In the genomic region with DNA sequence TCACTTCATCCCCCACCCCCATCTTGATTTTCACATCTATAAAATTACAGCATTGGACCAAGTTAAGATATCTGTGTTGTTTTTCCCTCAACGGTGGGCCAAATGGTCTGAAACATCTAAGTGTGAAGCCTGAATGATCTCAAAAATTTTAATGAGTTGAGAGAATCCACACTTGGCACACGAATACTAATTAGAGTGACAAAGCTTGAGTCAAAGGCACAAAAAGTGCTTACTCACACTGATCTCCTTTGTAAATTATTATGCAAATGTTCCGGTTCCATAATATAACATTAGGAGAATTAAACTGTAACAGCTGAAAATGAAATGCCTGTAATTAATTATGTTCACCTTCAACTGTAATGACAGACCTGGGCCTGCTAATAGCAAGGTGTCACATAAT, we compare ENCODE assay signal across 19 cellular contexts. TPM values are rescaled to one million over a fixed set of nuclear protein-coding genes. Genes with fewer than 3 reads are reported as not detected.
"Had no signal": no experiment of that assay in that cellular context is flagged by ENCODE, and none has a peak within 500 bp of the region (broad histone marks: within the 10 kb centered on the region; RNA-seq: fewer than 3 reads in every experiment).

No MANE protein-coding gene starts in this region.

- H3K4me1 ChIP-seq: esophagus squamous epithelium had no signal

- H3K4me3 ChIP-seq: esophagus squamous epithelium, lung, tibial nerve had no signal

- H3K27ac ChIP-seq: esophagus squamous epithelium, tibial nerve had no signal

- H3K36me3 ChIP-seq: esophagus squamous epithelium, tibial nerve had no signal

- H3K9me3 ChIP-seq: esophagus squamous epithelium, tibial nerve had no signal

- H3K27me3 ChIP-seq: esophagus squamous epithelium, tibial nerve had no signal

- DNase-seq: activated CD4-positive, alpha-beta T cell treated with anti-CD3 and anti-CD28 coated beads, Interleukin-2, amount 10 ng/mL, durations not matched to agents 7 days and 5 days; activated CD8-positive, alpha-beta T cell treated with anti-CD3 and anti-CD28 coated beads, Interleukin-2, amount 10 ng/mL, durations not matched to agents 7 days and 5 days; activated naive CD4-positive, alpha-beta T cell treated with anti-CD3 and anti-CD28 coated beads for 36 hours; activated naive CD8-positive, alpha-beta T cell treated with anti-CD3 and anti-CD28 coated beads, Interleukin-2, amount 50 U/mL, for 24 hours; activated T-cell treated with anti-CD3 and anti-CD28 coated beads, Interleukin-2, amount 50 U/mL, for 24 hours; anterior cingulate cortex; effector CD4-positive, alpha-beta T cell; esophagus squamous epithelium; kidney; midbrain; nephron progenitor cell; stimulated activated CD4-positive, alpha-beta T cell treated with anti-CD3 and anti-CD28 coated beads, Interleukin-12 subunit alpha, Interleukin-12 subunit beta, amount 100 ng/mL, for 4 hours; stimulated activated CD4-positive, alpha-beta T cell treated with anti-CD3 and anti-CD28 coated beads, Interleukin-1b, Interleukin-23, amount 100 ng/mL, for 48 hours; stimulated activated CD8-positive, alpha-beta memory T cell treated with anti-CD3 and anti-CD28 coated beads, Interleukin-4, amount 100 ng/mL, for 48 hours; stimulated activated naive CD8-positive, alpha-beta T cell treated with anti-CD3 and anti-CD28 coated beads, Interleukin-15, Interleukin-2, amounts not matched to agents 100 U/mL and 50 U/mL, for 24 hours; T-helper 1 cell; T-helper 9 cell had no signal

RNA-seq across cellular contexts. Expression of a gene that starts 33.6 kb away (rescaled TPM):
- total RNA-seq: activated CD4-positive, alpha-beta T cell treated with anti-CD3 and anti-CD28 coated beads, Interleukin-2, amount 10 ng/mL, durations not matched to agents 7 days and 5 days; activated CD8-positive, alpha-beta T cell treated with anti-CD3 and anti-CD28 coated beads, Interleukin-2, amount 10 ng/mL, durations not matched to agents 7 days and 5 days had no signal
